In genomic region chr19:58010507-58010906, GRCh38 we compare ENCODE assay signal across 26 cellular contexts. TPM values are rescaled to one million over a fixed set of nuclear protein-coding genes. Genes with fewer than 3 reads are reported as not detected.
DNase-seq lines count a peak whose midpoint lies in the region; ATAC-seq and TF ChIP-seq lines count a peak whose summit lies in the region.
"Had no signal": no experiment of that assay in that cellular context is flagged by ENCODE, and none has a peak within 500 bp of the region (broad histone marks: within the 10 kb centered on the region; RNA-seq: fewer than 3 reads in every experiment).

No MANE protein-coding gene starts in this region.

- H3K27ac ChIP-seq in CD8-positive, alpha-beta T cell (ENCODE audit: low read depth, low read length), result no peak overlapping the region
- no peak overlapping the region for H3K27ac ChIP-seq in osteoblast (ENCODE audit: low read depth, low read length)
- H3K27ac ChIP-seq: C4-2B had no signal

- no peak for TF ChIP-seq CTCF in CD8-positive, alpha-beta T cell (IDR thresholded peaks at IDR 0.05)
- TF ChIP-seq CTCF in osteoblast (IDR thresholded peaks at IDR 0.05; ENCODE audit: extremely low read depth, low read depth, low read length), result no peak
- no peak for TF ChIP-seq CTCF in GM13976 (IDR thresholded peaks at IDR 0.05; ENCODE audit: borderline replicate concordance, control extremely low read depth, extremely low read depth, insufficient read depth, missing control alignments)

- H3K27me3 Mint-ChIP-seq in activated CD4-positive, alpha-beta T cell treated with anti-CD3 and anti-CD28 coated beads, Interleukin-2, amount 10 ng/mL, durations not matched to agents 7 days and 5 days, result no peaks in the 10 kb centered on the region
- no peaks in the 10 kb centered on the region for H3K27me3 Mint-ChIP-seq in activated CD4-positive, alpha-beta T cell treated with anti-CD3 and anti-CD28 coated beads for 36 hours
- H3K27me3 Mint-ChIP-seq in CD8-positive, alpha-beta T cell (ENCODE audit: low read depth), result peaks cover 7% of the 10 kb centered on the region
- H3K27me3 Mint-ChIP-seq in activated T-helper 17 cell treated with anti-CD3 and anti-CD28 coated beads, Interleukin-2, amount 50 U/mL, for 72 hours, result peaks cover 4% of the 10 kb centered on the region
- H3K27me3 Mint-ChIP-seq: brain had no signal

- POLR2A ChIA-PET in activated CD4-positive, alpha-beta T cell treated with anti-CD3 and anti-CD28 coated beads, Interleukin-2, amount 10 ng/mL, durations not matched to agents 7 days and 5 days (lab: Charles Lee), result no interaction called here
- POLR2A ChIA-PET in activated CD4-positive, alpha-beta T cell treated with anti-CD3 and anti-CD28 coated beads for 36 hours (lab: Charles Lee), result no interaction called here
- POLR2A ChIA-PET in CD8-positive, alpha-beta T cell (lab: Charles Lee), result no interaction called here

- peaks cover 12% of the 10 kb centered on the region for H3K4me1 Mint-ChIP-seq in activated CD4-positive, alpha-beta T cell treated with anti-CD3 and anti-CD28 coated beads, Interleukin-2, amount 10 ng/mL, durations not matched to agents 7 days and 5 days
- no peaks in the 10 kb centered on the region for H3K4me1 Mint-ChIP-seq in activated CD4-positive, alpha-beta T cell treated with anti-CD3 and anti-CD28 coated beads for 36 hours
- H3K4me1 Mint-ChIP-seq in CD8-positive, alpha-beta T cell (ENCODE audit: low read depth), result no peaks in the 10 kb centered on the region
- H3K4me1 Mint-ChIP-seq in activated T-helper 17 cell treated with anti-CD3 and anti-CD28 coated beads, Interleukin-2, amount 50 U/mL, for 72 hours, result no peaks in the 10 kb centered on the region
- H3K4me1 Mint-ChIP-seq: brain had no signal

- ATAC-seq in activated CD4-positive, alpha-beta T cell treated with anti-CD3 and anti-CD28 coated beads for 36 hours, result no peak
- no peak for ATAC-seq in CD8-positive, alpha-beta T cell
- no peak for ATAC-seq in activated T-helper 17 cell treated with anti-CD3 and anti-CD28 coated beads, Interleukin-2, amount 50 U/mL, for 72 hours (replicated peaks)
- no peak for ATAC-seq in GM21526 (IDR thresholded peaks at IDR 0.05; ENCODE audit: low FRiP score, unreplicated experiment)
- ATAC-seq: gastrocnemius medialis had no signal

- no peak overlapping the region for H3K4me2 ChIP-seq in osteoblast (ENCODE audit: insufficient read depth, low read length)

- peaks cover 52% of the 10 kb centered on the region for H3K9me3 Mint-ChIP-seq in activated CD4-positive, alpha-beta T cell treated with anti-CD3 and anti-CD28 coated beads, Interleukin-2, amount 10 ng/mL, durations not matched to agents 7 days and 5 days
- H3K9me3 Mint-ChIP-seq in activated CD4-positive, alpha-beta T cell treated with anti-CD3 and anti-CD28 coated beads for 36 hours (ENCODE audit: low read depth), result peaks cover 45% of the 10 kb centered on the region
- H3K9me3 Mint-ChIP-seq in CD8-positive, alpha-beta T cell, result peaks cover 39% of the 10 kb centered on the region
- peaks cover 25% of the 10 kb centered on the region for H3K9me3 Mint-ChIP-seq in activated T-helper 17 cell treated with anti-CD3 and anti-CD28 coated beads, Interleukin-2, amount 50 U/mL, for 72 hours

- intact Hi-C loops in activated CD4-positive, alpha-beta T cell treated with anti-CD3 and anti-CD28 coated beads for 36 hours (cut with DNase I, micrococcal nuclease), result no loop called here
- intact Hi-C loops in CD8-positive, alpha-beta T cell (cut with DNase I, micrococcal nuclease), result no loop called here

- no peaks in the 10 kb centered on the region for H3K27me3 ChIP-seq in CD8-positive, alpha-beta T cell (ENCODE audit: insufficient read depth, low read length)
- no peaks in the 10 kb centered on the region for H3K27me3 ChIP-seq in osteoblast (ENCODE audit: insufficient read depth, low read length)
- H3K27me3 ChIP-seq: right atrium auricular region, stomach had no signal

- H3K4me3 Mint-ChIP-seq in activated CD4-positive, alpha-beta T cell treated with anti-CD3 and anti-CD28 coated beads, Interleukin-2, amount 10 ng/mL, durations not matched to agents 7 days and 5 days, result peak overlapping the region; percentile 74
- no peak overlapping the region for H3K4me3 Mint-ChIP-seq in activated CD4-positive, alpha-beta T cell treated with anti-CD3 and anti-CD28 coated beads for 36 hours
- H3K4me3 Mint-ChIP-seq in CD8-positive, alpha-beta T cell, result peak overlapping the region; percentile 8
- H3K4me3 Mint-ChIP-seq in activated T-helper 17 cell treated with anti-CD3 and anti-CD28 coated beads, Interleukin-2, amount 50 U/mL, for 72 hours, result peak overlapping the region; percentile 4

- no peak overlapping the region for H2AFZ ChIP-seq in osteoblast (ENCODE audit: low read length)

- H3K27ac Mint-ChIP-seq in activated CD4-positive, alpha-beta T cell treated with anti-CD3 and anti-CD28 coated beads, Interleukin-2, amount 10 ng/mL, durations not matched to agents 7 days and 5 days, result peak overlapping the region; percentile 76
- H3K27ac Mint-ChIP-seq in activated CD4-positive, alpha-beta T cell treated with anti-CD3 and anti-CD28 coated beads for 36 hours, result no peak overlapping the region
- H3K27ac Mint-ChIP-seq in CD8-positive, alpha-beta T cell, result no peak overlapping the region
- no peak overlapping the region for H3K27ac Mint-ChIP-seq in activated T-helper 17 cell treated with anti-CD3 and anti-CD28 coated beads, Interleukin-2, amount 50 U/mL, for 72 hours

- H3K79me2 ChIP-seq in osteoblast (ENCODE audit: insufficient read depth, low read length), result no peaks in the 10 kb centered on the region

- no peaks in the 10 kb centered on the region for H3K4me1 ChIP-seq in CD8-positive, alpha-beta T cell (ENCODE audit: insufficient read depth, low read length)
- no peaks in the 10 kb centered on the region for H3K4me1 ChIP-seq in osteoblast (ENCODE audit: insufficient read depth, low read length)
- H3K4me1 ChIP-seq: gastrocnemius medialis had no signal

- in situ Hi-C loops in GM13976 (cut with MboI; ENCODE audit: low sequenced_read_pairs, unreplicated experiment), result no loop called here

- H3K36me3 ChIP-seq in CD8-positive, alpha-beta T cell (ENCODE audit: insufficient read depth, low read length), result no peaks in the 10 kb centered on the region
- peaks cover 9% of the 10 kb centered on the region for H3K36me3 ChIP-seq in osteoblast (ENCODE audit: insufficient read depth, low read length)

- H3K4me3 ChIP-seq in CD8-positive, alpha-beta T cell (ENCODE audit: low read depth, low read length), result no peak overlapping the region
- no peak overlapping the region for H3K4me3 ChIP-seq in osteoblast (ENCODE audit: insufficient read depth, low read length)

- no peak for DNase-seq in activated CD4-positive, alpha-beta T cell treated with anti-CD3 and anti-CD28 coated beads, Interleukin-2, amount 10 ng/mL, durations not matched to agents 7 days and 5 days
- no peak for DNase-seq in activated CD4-positive, alpha-beta T cell treated with anti-CD3 and anti-CD28 coated beads for 36 hours
- DNase-seq in CD8-positive, alpha-beta T cell, result no peak
- DNase-seq in osteoblast (ENCODE audit: insufficient read length, low spot score, missing footprints) (peak; percentile 56), T-helper 9 cell (no peak), GM13976 (ENCODE audit: low spot score) (no peak)
- DNase-seq: activated CD4-positive, alpha-beta T cell treated with anti-CD3 and anti-CD28 coated beads, Interleukin-2, amount 50 U/mL, for 48 hours; effector CD4-positive, alpha-beta T cell; gastrocnemius medialis; GOT3; Kasumi-1; kidney; NCI-H2029; NCI-H226; NCI-H774; Right ventricle myocardium superior; stimulated activated CD4-positive, alpha-beta T cell treated with anti-CD3 and anti-CD28 coated beads, Interleukin-4, amount 100 ng/mL, for 24 hours; stomach; trophoblast cell had no signal

- CTCF ChIA-PET in activated CD4-positive, alpha-beta T cell treated with anti-CD3 and anti-CD28 coated beads, Interleukin-2, amount 10 ng/mL, durations not matched to agents 7 days and 5 days (lab: Charles Lee), result no interaction called here
- CTCF ChIA-PET in activated CD4-positive, alpha-beta T cell treated with anti-CD3 and anti-CD28 coated beads for 36 hours (lab: Charles Lee), result no interaction called here
- CTCF ChIA-PET in CD8-positive, alpha-beta T cell (lab: Charles Lee), result interaction anchor here (1.1 kb wide), 1 partner anchor 12 kb away, joined by 3 read pairs; no protein-coding TSS in a partner anchor

- H3K36me3 Mint-ChIP-seq in activated CD4-positive, alpha-beta T cell treated with anti-CD3 and anti-CD28 coated beads, Interleukin-2, amount 10 ng/mL, durations not matched to agents 7 days and 5 days (ENCODE audit: low read depth), result peaks cover 30% of the 10 kb centered on the region
- H3K36me3 Mint-ChIP-seq in activated CD4-positive, alpha-beta T cell treated with anti-CD3 and anti-CD28 coated beads for 36 hours (ENCODE audit: low read depth), result peaks cover 37% of the 10 kb centered on the region
- peaks cover 34% of the 10 kb centered on the region for H3K36me3 Mint-ChIP-seq in CD8-positive, alpha-beta T cell
- H3K36me3 Mint-ChIP-seq in activated T-helper 17 cell treated with anti-CD3 and anti-CD28 coated beads, Interleukin-2, amount 50 U/mL, for 72 hours (ENCODE audit: low read depth), result peaks cover 19% of the 10 kb centered on the region

- H3K9me3 ChIP-seq in CD8-positive, alpha-beta T cell (ENCODE audit: low read length), result peaks cover 18% of the 10 kb centered on the region
- no peaks in the 10 kb centered on the region for H3K9me3 ChIP-seq in osteoblast (ENCODE audit: low read depth, low read length)

- H4K20me1 ChIP-seq in osteoblast (ENCODE audit: insufficient read depth, low read length), result no peaks in the 10 kb centered on the region

RNA-seq across cellular contexts. Expression of gene ZNF606, which starts 7.9 kb away (rescaled TPM):
- 10 to 100 TPM; 11.1 to 15.3 TPM for total RNA-seq in activated CD4-positive, alpha-beta T cell treated with anti-CD3 and anti-CD28 coated beads, Interleukin-2, amount 10 ng/mL, durations not matched to agents 7 days and 5 days
- total RNA-seq in activated CD4-positive, alpha-beta T cell treated with anti-CD3 and anti-CD28 coated beads for 36 hours, result 1 to 10 TPM; 6.0 to 8.9 TPM
- 10 to 100 TPM; 11.2 to 13.0 TPM for total RNA-seq in CD8-positive, alpha-beta T cell
- total RNA-seq in activated T-helper 17 cell treated with anti-CD3 and anti-CD28 coated beads, Interleukin-2, amount 50 U/mL, for 72 hours, result 1 to 10 TPM; 4.4 to 5.1 TPM
- 16.3 and 17.4 TPM in 2 replicates for total RNA-seq in osteoblast

RNA-seq across cellular contexts. Expression of gene ZSCAN1, which starts 23.3 kb away (rescaled TPM):
- not detected for total RNA-seq in activated CD4-positive, alpha-beta T cell treated with anti-CD3 and anti-CD28 coated beads, Interleukin-2, amount 10 ng/mL, durations not matched to agents 7 days and 5 days
- total RNA-seq in activated CD4-positive, alpha-beta T cell treated with anti-CD3 and anti-CD28 coated beads for 36 hours, result not detected
- not detected for total RNA-seq in CD8-positive, alpha-beta T cell
- total RNA-seq in activated T-helper 17 cell treated with anti-CD3 and anti-CD28 coated beads, Interleukin-2, amount 50 U/mL, for 72 hours, result not detected
- total RNA-seq in osteoblast, result 0.36 TPM in 1 of 2 replicates, not detected in the other
- total RNA-seq: gastrocnemius medialis, omental fat pad, right atrium auricular region, Right ventricle myocardium superior had no signal

RNA-seq across cellular contexts. Expression of gene C19orf18, which starts 36.2 kb away (rescaled TPM):
- total RNA-seq in activated CD4-positive, alpha-beta T cell treated with anti-CD3 and anti-CD28 coated beads, Interleukin-2, amount 10 ng/mL, durations not matched to agents 7 days and 5 days, result under 1 TPM; 0.37 to 0.82 TPM
- under 1 TPM; 0.33 to 0.46 TPM for total RNA-seq in activated CD4-positive, alpha-beta T cell treated with anti-CD3 and anti-CD28 coated beads for 36 hours
- under 1 TPM in 1 of 2 experiments, not detected in 1; 0.50 TPM for total RNA-seq in CD8-positive, alpha-beta T cell
- total RNA-seq in activated T-helper 17 cell treated with anti-CD3 and anti-CD28 coated beads, Interleukin-2, amount 50 U/mL, for 72 hours, result under 1 TPM in 1 of 2 donors, not detected in 1; 0.29 TPM
- total RNA-seq in osteoblast, result 0.36 TPM in 1 of 2 replicates, not detected in the other
- total RNA-seq: gastrocnemius medialis, lung microvascular endothelial cell, stomach had no signal

RNA-seq across cellular contexts. Expression of gene ZNF135, which starts 48.6 kb away (rescaled TPM):
- total RNA-seq in activated CD4-positive, alpha-beta T cell treated with anti-CD3 and anti-CD28 coated beads, Interleukin-2, amount 10 ng/mL, durations not matched to agents 7 days and 5 days, result 1 to 10 TPM in 1 of 2 experiments, under 1 TPM in 1; 0.77 to 1.1 TPM
- 1 to 10 TPM; 1.3 to 1.5 TPM for total RNA-seq in activated CD4-positive, alpha-beta T cell treated with anti-CD3 and anti-CD28 coated beads for 36 hours
- total RNA-seq in CD8-positive, alpha-beta T cell, result 1 to 10 TPM; 1.2 to 1.4 TPM
- under 1 TPM in 1 of 2 donors, not detected in 1; 0.34 TPM for total RNA-seq in activated T-helper 17 cell treated with anti-CD3 and anti-CD28 coated beads, Interleukin-2, amount 50 U/mL, for 72 hours
- 6.5 and 8.3 TPM in 2 replicates for total RNA-seq in osteoblast
